Comparison of ENCODE assay signal across 2 cellular contexts in the genomic region with DNA sequence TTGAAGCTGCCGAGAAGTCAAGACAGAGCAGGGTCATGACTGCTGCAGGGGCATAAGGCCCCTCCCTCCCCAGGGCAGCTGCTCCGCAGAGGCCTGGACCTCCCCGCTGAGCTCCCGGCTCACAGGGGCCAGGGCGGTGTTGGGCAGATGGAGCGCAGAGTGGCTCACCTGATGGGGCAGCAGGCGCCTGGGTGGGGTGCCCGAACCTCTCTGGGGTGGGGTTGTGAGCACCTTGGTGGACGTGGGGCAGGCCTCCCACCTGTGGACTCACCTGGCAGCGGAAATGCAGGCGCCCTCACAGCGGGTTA.
TF ChIP-seq lines count a peak whose summit lies in the region.

No MANE protein-coding gene starts in this region.

TF ChIP-seq in HEK293, 187 proteins besides CTCF, POLR2A, EP300 and RAD21:
- TF ChIP-seq, protein P1, sequence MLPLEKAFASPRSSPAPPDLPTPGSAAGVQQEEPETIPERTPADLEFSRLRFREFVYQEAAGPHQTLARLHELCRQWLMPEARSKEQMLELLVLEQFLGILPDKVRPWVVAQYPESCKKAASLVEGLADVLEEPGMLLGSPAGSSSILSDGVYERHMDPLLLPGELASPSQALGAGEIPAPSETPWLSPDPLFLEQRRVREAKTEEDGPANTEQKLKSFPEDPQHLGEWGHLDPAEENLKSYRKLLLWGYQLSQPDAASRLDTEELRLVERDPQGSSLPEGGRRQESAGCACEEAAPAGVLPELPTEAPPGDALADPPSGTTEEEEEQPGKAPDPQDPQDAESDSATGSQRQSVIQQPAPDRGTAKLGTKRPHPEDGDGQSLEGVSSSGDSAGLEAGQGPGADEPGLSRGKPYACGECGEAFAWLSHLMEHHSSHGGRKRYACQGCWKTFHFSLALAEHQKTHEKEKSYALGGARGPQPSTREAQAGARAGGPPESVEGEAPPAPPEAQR (tag by site-specific recombination; IDR thresholded peaks at IDR 0.05), result no peak
- TF ChIP-seq, protein P2, sequence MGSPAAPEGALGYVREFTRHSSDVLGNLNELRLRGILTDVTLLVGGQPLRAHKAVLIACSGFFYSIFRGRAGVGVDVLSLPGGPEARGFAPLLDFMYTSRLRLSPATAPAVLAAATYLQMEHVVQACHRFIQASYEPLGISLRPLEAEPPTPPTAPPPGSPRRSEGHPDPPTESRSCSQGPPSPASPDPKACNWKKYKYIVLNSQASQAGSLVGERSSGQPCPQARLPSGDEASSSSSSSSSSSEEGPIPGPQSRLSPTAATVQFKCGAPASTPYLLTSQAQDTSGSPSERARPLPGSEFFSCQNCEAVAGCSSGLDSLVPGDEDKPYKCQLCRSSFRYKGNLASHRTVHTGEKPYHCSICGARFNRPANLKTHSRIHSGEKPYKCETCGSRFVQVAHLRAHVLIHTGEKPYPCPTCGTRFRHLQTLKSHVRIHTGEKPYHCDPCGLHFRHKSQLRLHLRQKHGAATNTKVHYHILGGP (tag by site-specific recombination; IDR thresholded peaks at IDR 0.05), result no peak
- TF ChIP-seq ZIC2 (tag by site-specific recombination; IDR thresholded peaks at IDR 0.05), result peak; percentile 26

TF ChIP-seq in HepG2, 621 proteins besides CTCF, POLR2A, EP300 and RAD21:
- TF ChIP-seq AGO2 (optimal IDR thresholded peaks at IDR 0.05; ENCODE audit: low read depth, low read length) (peak; percentile 36), ZNF740 (CRISPR knock-in tag; IDR thresholded peaks at IDR 0.05) (no peak)
